Comparison of ENCODE assay signal across 8 cellular contexts in genomic region chr1:116418091-116418830, GRCh38. TPM values are rescaled to one million over a fixed set of nuclear protein-coding genes. Genes with fewer than 3 reads are reported as not detected.
A peak's percentile ranks its signal among the peaks of the same experiment; 100 is the strongest.
DNase-seq lines count a peak whose midpoint lies in the region; ATAC-seq lines count a peak whose summit lies in the region.

No MANE protein-coding gene starts in this region.

- no peaks in the 10 kb centered on the region for H3K9me2 ChIP-seq in Karpas-422 (replicated peaks; ENCODE audit: insufficient read depth, low read length)

- DNase-seq in Daoy (ENCODE audit: low read depth) (peak; percentile 93), Karpas-422 (peak; percentile 96), SHP77 (lab: John Stamatoyannopoulos, UW) (peak; percentile 84 to 87), germinal center (ENCODE audit: low spot score) (peak; percentile 77), non-pigmented ciliary epithelial cell (ENCODE audit: low read depth) (peak; percentile 18), superior temporal gyrus (ENCODE audit: extremely low spot score) (peak; percentile 83)
- peak; percentile 80 for DNase-seq in activated gamma-delta T cell treated with anti-CD3 and anti-CD28 coated beads, Interleukin-2, amount 50 U/mL, for 16 hours (ENCODE audit: low read depth)

- H3K36me3 ChIP-seq in Karpas-422 (ENCODE audit: insufficient read depth, low read length) = no peaks in the 10 kb centered on the region

- no peaks in the 10 kb centered on the region for H3K27me3 ChIP-seq in Karpas-422 (ENCODE audit: low read length)

- H3K9me3 ChIP-seq in Karpas-422 (ENCODE audit: low read length) = no peaks in the 10 kb centered on the region

- H3K4me3 ChIP-seq in Karpas-422 (ENCODE audit: low read length) = peak overlapping the region; percentile 97

- ATAC-seq in GM21786 (IDR thresholded peaks at IDR 0.05; ENCODE audit: unreplicated experiment) = peak; percentile 80

- peaks cover 11% of the 10 kb centered on the region for H3K79me2 ChIP-seq in Karpas-422 (ENCODE audit: low read length)

- peak overlapping the region; percentile 99 for H3K9ac ChIP-seq in Karpas-422 (ENCODE audit: low read length)

- no peaks in the 10 kb centered on the region for H4K20me1 ChIP-seq in Karpas-422 (ENCODE audit: insufficient read depth, low read depth, low read length)

- H3K4me2 ChIP-seq in Karpas-422 (ENCODE audit: low read depth, low read length, poor library complexity, severe bottlenecking) = peak overlapping the region; percentile 90

- peaks cover 53% of the 10 kb centered on the region for H3K4me1 ChIP-seq in Karpas-422 (ENCODE audit: low read length)

- peak overlapping the region; percentile 79 for H2AFZ ChIP-seq in Karpas-422 (ENCODE audit: low read length)

- peak overlapping the region; percentile 91 for H3K27ac ChIP-seq in Karpas-422 (ENCODE audit: low read length)

RNA-seq across cellular contexts. Expression of gene ATP1A1, which starts 45.2 kb away (rescaled TPM):
- total RNA-seq in Daoy (2014; rRNA removed; shearing (Covaris generic)) = 42.7 and 63.0 TPM in 2 replicates
- 931 and 967 TPM in 2 replicates for total RNA-seq in Karpas-422 (2014; rRNA removed; shearing (Covaris generic); ENCODE audit: low replicate concordance)

Comparison
In these comparisons a context has a peak if more than half of its experiments do, and no peak if none do; other contexts are left out.
1. Peak in every context shown above with its lines: DNase-seq, ATAC-seq, H3K4me3 ChIP-seq and H3K27ac ChIP-seq.
2. DNase-seq: peak in every context shown above with its lines; median percentile 96 in Karpas-422; 93 in Daoy; 86 in SHP77; 83 in superior temporal gyrus; 80 in activated gamma-delta T cell treated with anti-CD3 and anti-CD28 coated beads, Interleukin-2, amount 50 U/mL, for 16 hours; 77 in germinal center; 18 in non-pigmented ciliary epithelial cell.
3. RNA of gene ATP1A1, which starts 45.2 kb away (total RNA-seq): 931 to 967 TPM in Karpas-422; 42.7 to 63.0 TPM in Daoy; every median in the first group is over 10 times any median in the second.